ENCODE assay signal across 2 cellular contexts in the genomic region with DNA sequence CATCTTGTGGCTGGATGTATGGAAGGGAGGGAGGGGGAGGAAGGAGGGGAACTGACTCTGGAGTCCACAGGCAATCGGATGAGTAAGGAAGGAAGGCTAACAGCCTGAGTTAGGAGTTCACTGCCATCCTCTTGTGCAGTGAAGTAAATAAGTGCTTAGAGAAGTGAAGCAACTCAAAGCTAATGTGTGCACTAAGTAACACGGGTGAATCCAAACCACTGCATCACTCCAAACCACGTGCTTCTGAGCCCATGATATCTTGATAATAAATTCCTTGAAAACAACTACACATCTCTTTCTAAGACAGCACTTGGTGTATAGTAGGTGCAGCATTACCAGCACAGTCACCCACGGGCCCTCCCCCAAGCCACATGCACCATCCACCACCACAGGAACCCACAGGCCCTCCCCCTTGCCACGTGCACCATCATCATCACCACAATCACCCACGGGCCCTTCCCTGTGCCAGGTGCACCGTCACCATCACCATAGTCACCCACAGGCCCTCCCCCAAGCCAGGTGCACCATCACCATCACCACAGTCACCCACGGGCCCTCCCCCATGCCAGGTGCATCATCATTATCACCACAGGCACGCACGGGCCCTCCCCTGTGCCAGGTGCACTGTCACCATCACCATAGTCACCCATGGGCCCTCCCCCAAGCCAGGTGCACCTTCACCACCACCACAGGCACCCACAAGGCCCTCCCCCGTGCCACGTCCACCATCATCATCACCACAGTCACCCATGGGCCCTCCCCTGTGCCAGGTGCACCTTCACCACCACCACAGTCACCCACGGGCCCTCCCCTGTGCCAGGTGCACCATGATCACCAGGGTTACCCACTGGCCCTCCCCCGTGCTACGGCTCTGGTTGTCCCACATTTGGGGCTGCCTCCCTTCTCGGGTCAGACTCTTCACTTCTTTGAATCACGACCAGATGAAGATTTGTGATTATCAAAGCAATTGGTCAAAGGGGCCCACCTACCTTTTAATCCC.
TF ChIP-seq lines count a peak whose summit lies in the region.

No MANE protein-coding gene starts in this region.

TF ChIP-seq in HEK293, 187 proteins besides CTCF, POLR2A, EP300 and RAD21:
- TF ChIP-seq EGR2 (tag by site-specific recombination; IDR thresholded peaks at IDR 0.05; ENCODE audit: low read depth) (peak; percentile 35; the same call in 1 of the 2 replicates), ZNF146 (tag by site-specific recombination; IDR thresholded peaks at IDR 0.05) (no peak), ZNF416 (tag by site-specific recombination; IDR thresholded peaks at IDR 0.05) (no peak), TRIM28 (IDR thresholded peaks at IDR 0.05; ENCODE audit: borderline replicate concordance, low read length) (no peak), ZFHX2 (tag by site-specific recombination; conservative IDR thresholded peaks at IDR 0.05) (peak; percentile 30; the same call in 1 of the 2 replicates), ZNF155 (tag by site-specific recombination; IDR thresholded peaks at IDR 0.05) (no peak)

TF ChIP-seq in H1, 55 proteins besides CTCF, POLR2A, EP300 and RAD21:
- no peak for TF ChIP-seq BRCA1 (IDR thresholded peaks at IDR 0.05; ENCODE audit: low read depth, low read length)
